25 cellular contexts compared by ENCODE assay signal in genomic region chr20:20938131-20938530, GRCh38.
"Had no signal": no experiment of that assay in that cellular context is flagged by ENCODE, and none has a peak within 500 bp of the region (broad histone marks: within the 10 kb centered on the region; RNA-seq: fewer than 3 reads in every experiment).

No MANE protein-coding gene starts in this region.

- H3K4me1 ChIP-seq: colonic mucosa, esophagus squamous epithelium, foreskin keratinocyte, gastrocnemius medialis, gastroesophageal sphincter, heart left ventricle, heart right ventricle had no signal

- H3K36me3 ChIP-seq: colonic mucosa, esophagus squamous epithelium, gastrocnemius medialis, gastroesophageal sphincter, heart left ventricle, heart right ventricle had no signal

- H3K4me3 Mint-ChIP-seq: dendritic cell treated with granulocyte-macrophage colony-stimulating factor and Interleukin-4, amounts not matched to agents 40 ng/mL and 50 ng/mL, for 4 days; effector memory CD8-positive, alpha-beta T cell; endodermal cell had no signal

- H3K27ac Mint-ChIP-seq: dendritic cell treated with granulocyte-macrophage colony-stimulating factor and Interleukin-4, amounts not matched to agents 40 ng/mL and 50 ng/mL, for 4 days; effector memory CD8-positive, alpha-beta T cell; endodermal cell had no signal

- H3K4me3 ChIP-seq: colonic mucosa, coronary artery, dorsolateral prefrontal cortex, esophagus squamous epithelium, gastrocnemius medialis, gastroesophageal sphincter, heart left ventricle, heart right ventricle, hepatocyte had no signal

- H3K9me3 Mint-ChIP-seq: effector memory CD8-positive, alpha-beta T cell; endodermal cell had no signal

- DNase-seq: colonic mucosa; cortex of kidney; dermis blood vessel endothelial cell; effector CD4-positive, alpha-beta T cell; effector CD8-positive, alpha-beta T cell; effector memory CD4-positive, alpha-beta T cell; effector memory CD8-positive, alpha-beta T cell; endodermal cell; erythroblast; esophagus squamous epithelium; foreskin fibroblast; foreskin keratinocyte; foreskin melanocyte; gastrocnemius medialis; glutamatergic neuron; head of caudate nucleus; heart left ventricle; heart right ventricle had no signal

- H3K27me3 ChIP-seq: colonic mucosa, esophagus squamous epithelium, foreskin keratinocyte, hepatocyte had no signal

- H3K27ac ChIP-seq: colonic mucosa, coronary artery, dorsolateral prefrontal cortex, epithelial cell of prostate, esophagus squamous epithelium, foreskin keratinocyte, gastrocnemius medialis, gastroesophageal sphincter, heart left ventricle, heart right ventricle, hepatocyte had no signal

- H3K79me2 ChIP-seq: hepatocyte had no signal

- H3K27me3 Mint-ChIP-seq: dendritic cell treated with granulocyte-macrophage colony-stimulating factor and Interleukin-4, amounts not matched to agents 40 ng/mL and 50 ng/mL, for 4 days had no signal

- H3K4me1 Mint-ChIP-seq: endodermal cell had no signal

- H3K4me2 ChIP-seq: hepatocyte had no signal

- ATAC-seq: effector memory CD8-positive, alpha-beta T cell; esophagus mucosa; foreskin keratinocyte; gastrocnemius medialis; gastroesophageal sphincter; heart left ventricle; heart right ventricle had no signal

- H2AFZ ChIP-seq: hepatocyte had no signal

- H3K9me3 ChIP-seq: colonic mucosa, esophagus squamous epithelium, gastrocnemius medialis, gastroesophageal sphincter, heart left ventricle, heart right ventricle had no signal
